Comparison of ENCODE assay signal across 25 cellular contexts in genomic region chr9:133747309-133747708, GRCh38. TPM values are rescaled to one million over a fixed set of nuclear protein-coding genes. Genes with fewer than 3 reads are reported as not detected.
"Had no signal": no experiment of that assay in that cellular context is flagged by ENCODE, and none has a peak within 500 bp of the region (broad histone marks: within the 10 kb centered on the region; RNA-seq: fewer than 3 reads in every experiment).

No MANE protein-coding gene starts in this region.

- H3K36me3 ChIP-seq: neural progenitor cell, ovary, right lobe of liver, sigmoid colon, stomach, thoracic aorta, thyroid gland, tibial nerve, upper lobe of left lung, vagina had no signal

- H3K79me2 ChIP-seq: parathyroid adenoma had no signal

- H3K27ac ChIP-seq: neural progenitor cell, ovary, parathyroid adenoma, psoas muscle, sigmoid colon, stomach, thoracic aorta, thyroid gland, tibial nerve, upper lobe of left lung, vagina had no signal

- DNase-seq: occipital lobe; ovary; psoas muscle; right cardiac atrium; right lobe of liver; sigmoid colon; small intestine; stimulated activated CD4-positive, alpha-beta T cell treated with anti-CD3 and anti-CD28 coated beads, Interleukin-15, amount 100 ng/mL, for 24 hours; stimulated activated CD4-positive, alpha-beta T cell treated with anti-CD3 and anti-CD28 coated beads, Interleukin-2, amount 100 ng/mL, for 24 hours; stimulated activated CD4-positive, alpha-beta T cell treated with anti-CD3 and anti-CD28 coated beads, Interleukin-2, amount 100 ng/mL, for 48 hours; stimulated activated CD4-positive, alpha-beta T cell treated with anti-CD3 and anti-CD28 coated beads, Interleukin-4, amount 100 ng/mL, for 24 hours; stimulated activated naive B cell treated with anti-CD40 and anti-IgM and Interleukin-4, amounts not matched to agents 10 μg/mL and 1 μg/mL and 100 μg/mL, for 72 hours; stimulated activated naive CD4-positive, alpha-beta T cell treated with Interleukin-2 at 50 U/mL for 16 hours; stomach; thyroid gland; trophoblast cell; upper lobe of left lung had no signal

- H2AFZ ChIP-seq: neural progenitor cell, parathyroid adenoma had no signal

- H3K4me2 ChIP-seq: neural progenitor cell had no signal

- FAIRE-seq: small intestine, urothelium cell line had no signal

- H3K27me3 ChIP-seq: neural progenitor cell, ovary, right lobe of liver, sigmoid colon, thyroid gland, upper lobe of left lung, vagina had no signal

- H3K4me1 ChIP-seq: neural progenitor cell, parathyroid adenoma, psoas muscle, sigmoid colon, stomach, upper lobe of left lung, vagina had no signal

- H3K9me3 ChIP-seq: ovary, psoas muscle, right lobe of liver, sigmoid colon, stomach, thoracic aorta, thyroid gland, tibial nerve, upper lobe of left lung, vagina had no signal

- H3K4me3 ChIP-seq: neural progenitor cell, ovary, psoas muscle, right lobe of liver, sigmoid colon, stomach, thoracic aorta, thyroid gland, tibial nerve, upper lobe of left lung, vagina had no signal

- ATAC-seq: psoas muscle; right cardiac atrium; right lobe of liver; stimulated activated effector memory CD8-positive, alpha-beta T cell treated with anti-CD3 and anti-CD28 coated beads, Interleukin-12 subunit alpha, Interleukin-12 subunit beta, amount 100 ng/mL, for 72 hours; stimulated activated naive B cell treated with anti-CD40 and anti-IgM and Interleukin-4, amounts not matched to agents 10 μg/mL and 1 μg/mL and 100 μg/mL, for 72 hours had no signal

- H3K9ac ChIP-seq: neural progenitor cell, parathyroid adenoma had no signal

RNA-seq across cellular contexts. Expression of gene SARDH, which starts 9.2 kb away (rescaled TPM):
- polyA plus RNA-seq: neural cell had no signal
